In the genomic region with DNA sequence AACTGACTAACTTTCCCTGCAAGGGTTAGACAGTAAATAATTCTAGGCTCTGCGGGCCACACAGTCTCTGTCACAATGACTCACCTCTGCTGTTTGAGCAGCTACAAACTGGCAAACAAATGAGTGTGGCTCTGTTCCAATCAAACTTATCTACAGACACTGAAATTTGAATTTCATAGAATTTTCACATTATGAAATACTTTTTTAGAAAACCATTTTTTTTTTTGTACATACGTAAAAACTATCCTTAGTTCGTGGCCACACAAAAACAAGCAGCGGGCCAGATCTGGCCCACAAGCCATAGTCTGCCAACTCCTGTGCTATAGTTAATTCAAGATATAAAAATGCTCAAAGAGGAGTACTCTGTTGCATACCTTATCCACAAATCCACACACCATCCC, we compare ENCODE assay signal across 8 cellular contexts. TPM values are rescaled to one million over a fixed set of nuclear protein-coding genes. Genes with fewer than 3 reads are reported as not detected.
A peak's percentile ranks its signal among the peaks of the same experiment; 100 is the strongest.
DNase-seq lines count a peak whose midpoint lies in the region; ATAC-seq and TF ChIP-seq lines count a peak whose summit lies in the region.

No MANE protein-coding gene starts in this region.

- no peak for TF ChIP-seq CTCF in foreskin keratinocyte (conservative IDR thresholded peaks at IDR 0.05)

- no peaks in the 10 kb centered on the region for H3K27me3 ChIP-seq in foreskin keratinocyte
- H3K27me3 ChIP-seq in thymus (ENCODE audit: control insufficient read depth, insufficient read depth), result no peaks in the 10 kb centered on the region
- H3K27me3 ChIP-seq in SJCRH30, result no peaks in the 10 kb centered on the region

- H3K36me3 ChIP-seq in thymus (ENCODE audit: control insufficient read depth, insufficient read depth), result no peaks in the 10 kb centered on the region
- no peaks in the 10 kb centered on the region for H3K36me3 ChIP-seq in SJCRH30

- peak; percentile 32 for DNase-seq in CD1c-positive myeloid dendritic cell (ENCODE audit: extremely low spot score)
- DNase-seq in Jurkat, Clone E6-1 (ENCODE audit: low read depth, low spot score), result no peak
- peak; percentile 45 for DNase-seq in activated CD8-positive, alpha-beta memory T cell treated with anti-CD3 and anti-CD28 coated beads, Interleukin-2, amount 50 U/mL, for 1 hour (ENCODE audit: extremely low read depth)
- peak; percentile 58 to 70 for DNase-seq in foreskin keratinocyte
- DNase-seq in SJCRH30, result no peak
- DNase-seq in NCI-H1105 treated with DMSO at 0.1 percent for 48 hours (lab: John Stamatoyannopoulos, UW), result no peak
- DNase-seq in GF-D8 (lab: John Stamatoyannopoulos, UW), result no peak

- peak overlapping the region; percentile 51 for H3K27ac ChIP-seq in foreskin keratinocyte
- peak overlapping the region; percentile 80 for H3K27ac ChIP-seq in thymus (ENCODE audit: low read depth)
- H3K27ac ChIP-seq in SJCRH30, result no peak overlapping the region

- peaks cover 21% of the 10 kb centered on the region for H3K4me1 ChIP-seq in foreskin keratinocyte
- H3K4me1 ChIP-seq in thymus (ENCODE audit: control insufficient read depth, insufficient read depth, low read length), result peaks cover 28% of the 10 kb centered on the region
- peaks cover 8% of the 10 kb centered on the region; the same call in 1 of the 2 replicates for H3K4me1 ChIP-seq in SJCRH30

- 45% methylated on average over 4 of the region's 4 CpGs for WGBS in thymus

- H3K9me3 ChIP-seq in thymus (ENCODE audit: control insufficient read depth) (no peaks in the 10 kb centered on the region), SJCRH30 (replicated peaks) (no peaks in the 10 kb centered on the region)

- peak overlapping the region; percentile 33 for H3K4me3 ChIP-seq in Jurkat, Clone E6-1 (ENCODE audit: low read length)
- no peak overlapping the region for H3K4me3 ChIP-seq in thymus (ENCODE audit: low read length)
- no peak overlapping the region for H3K4me3 ChIP-seq in SJCRH30

- peak; percentile 77 for ATAC-seq in foreskin keratinocyte

RNA-seq across cellular contexts. Expression of a gene that starts 32.6 kb away (rescaled TPM):
- 71.7 TPM for polyA plus RNA-seq in Jurkat, Clone E6-1 (2012; ENCODE audit: insufficient read depth, insufficient read length)
- total RNA-seq in foreskin keratinocyte, result 15.1 and 16.0 TPM in 2 replicates
- polyA plus RNA-seq in foreskin keratinocyte (6.3 and 6.7 TPM in 2 replicates), thymus (23.8 TPM)
- 23.2 and 27.9 TPM in 2 replicates for total RNA-seq in SJCRH30 (2014; rRNA removed; shearing (Covaris generic))

Comparison
In these comparisons a context has a peak if more than half of its experiments do, and no peak if none do; other contexts are left out.
1. DNase-seq: peak in CD1c-positive myeloid dendritic cell (single experiment), activated CD8-positive, alpha-beta memory T cell treated with anti-CD3 and anti-CD28 coated beads, Interleukin-2, amount 50 U/mL, for 1 hour (single experiment) and foreskin keratinocyte (2 of 2); none in Jurkat, Clone E6-1 (single experiment), SJCRH30 (0 of 2), NCI-H1105 treated with DMSO at 0.1 percent for 48 hours (single experiment) and GF-D8 (single experiment).